In the genomic region with DNA sequence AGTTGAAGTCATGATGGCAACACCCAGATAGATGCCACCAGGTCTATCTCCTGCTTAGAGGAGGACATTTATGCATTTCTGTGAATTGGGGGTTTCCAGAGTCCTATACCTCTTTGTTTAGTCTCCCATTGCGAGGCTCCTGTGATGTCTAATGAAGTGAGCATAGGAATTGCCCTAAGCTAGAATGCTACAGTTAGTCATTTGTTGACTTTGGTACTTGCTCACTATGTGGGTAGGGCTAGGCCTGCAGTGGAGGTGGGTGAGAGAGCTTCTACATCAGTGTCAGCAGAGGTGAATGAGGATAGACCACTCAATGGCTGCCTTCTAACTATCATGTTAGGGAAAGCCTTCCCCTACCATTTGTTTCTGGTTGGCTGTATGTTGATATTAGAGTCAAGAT, we compare ENCODE assay signal across 1 cellular context.
TF ChIP-seq lines count a peak whose summit lies in the region.

No MANE protein-coding gene starts in this region.

TF ChIP-seq in GM12878, 131 proteins besides CTCF, POLR2A, EP300 and RAD21 (continued from another document):
- TF ChIP-seq, protein P1, sequence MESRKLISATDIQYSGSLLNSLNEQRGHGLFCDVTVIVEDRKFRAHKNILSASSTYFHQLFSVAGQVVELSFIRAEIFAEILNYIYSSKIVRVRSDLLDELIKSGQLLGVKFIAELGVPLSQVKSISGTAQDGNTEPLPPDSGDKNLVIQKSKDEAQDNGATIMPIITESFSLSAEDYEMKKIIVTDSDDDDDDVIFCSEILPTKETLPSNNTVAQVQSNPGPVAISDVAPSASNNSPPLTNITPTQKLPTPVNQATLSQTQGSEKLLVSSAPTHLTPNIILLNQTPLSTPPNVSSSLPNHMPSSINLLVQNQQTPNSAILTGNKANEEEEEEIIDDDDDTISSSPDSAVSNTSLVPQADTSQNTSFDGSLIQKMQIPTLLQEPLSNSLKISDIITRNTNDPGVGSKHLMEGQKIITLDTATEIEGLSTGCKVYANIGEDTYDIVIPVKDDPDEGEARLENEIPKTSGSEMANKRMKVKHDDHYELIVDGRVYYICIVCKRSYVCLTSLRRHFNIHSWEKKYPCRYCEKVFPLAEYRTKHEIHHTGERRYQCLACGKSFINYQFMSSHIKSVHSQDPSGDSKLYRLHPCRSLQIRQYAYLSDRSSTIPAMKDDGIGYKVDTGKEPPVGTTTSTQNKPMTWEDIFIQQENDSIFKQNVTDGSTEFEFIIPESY (IDR thresholded peaks at IDR 0.05): no peak
- TF ChIP-seq YY1 (IDR thresholded peaks at IDR 0.05; ENCODE audit: low read depth, low read length) (no peak), JUNB (IDR thresholded peaks at IDR 0.05) (0 out of 2 replicates have a peak, but pooled peaks have one; percentile 11)
TF ChIP-seq in GM12878: peak in this region for 1.
